In genomic region chr9:80994892-80995291, GRCh38 we compare ENCODE assay signal across 19 cellular contexts.
A peak's percentile ranks its signal among the peaks of the same experiment; 100 is the strongest.
DNase-seq lines count a peak whose midpoint lies in the region; ATAC-seq and TF ChIP-seq lines count a peak whose summit lies in the region.
"Had no signal": no experiment of that assay in that cellular context is flagged by ENCODE, and none has a peak within 500 bp of the region (broad histone marks: within the 10 kb centered on the region; RNA-seq: fewer than 3 reads in every experiment).

No MANE protein-coding gene starts in this region.

- DNase-seq in HFF-Myc (ENCODE audit: extremely low read depth, low read depth) (peak; percentile 3), RPMI7951 (ENCODE audit: low read depth) (peak; percentile 59), epithelial cell of prostate (ENCODE audit: low read depth, low spot score) (peak; percentile 51), non-pigmented ciliary epithelial cell (ENCODE audit: low read depth) (peak; percentile 53), 8988T (no peak), SHP77 treated with DMSO at 0.1 percent for 48 hours (lab: John Stamatoyannopoulos, UW) (no peak)
- DNase-seq: activated CD4-positive, CD25-positive, alpha-beta regulatory T cell; adrenal gland; BE2C; immature natural killer cell; NCI-H146; NK-92 treated with Interleukin-12 subunit alpha and Interleukin-12 subunit beta, amount 100 ng/mL, for 24 hours; Right ventricle myocardium superior; stimulated activated CD4-positive, alpha-beta T cell treated with anti-CD3 and anti-CD28 coated beads, Interleukin-12 subunit alpha, Interleukin-12 subunit beta, amount 100 ng/mL, for 4 hours had no signal

- peak overlapping the region; percentile 87 for H3K27ac ChIP-seq in epithelial cell of prostate
- H3K27ac ChIP-seq: adrenal gland, KMS-11 had no signal

- no peak for ATAC-seq in GM18909 (IDR thresholded peaks at IDR 0.05; ENCODE audit: poor library complexity, unreplicated experiment)
- ATAC-seq in HG03571 (IDR thresholded peaks at IDR 0.05; ENCODE audit: unreplicated experiment) = no peak
- ATAC-seq: GM23338; natural killer cell treated with Interleukin-12 subunit alpha and Interleukin-12 subunit beta and Interleukin-15 and Interleukin-18, amount 100 ng/mL, for 72 hours had no signal

- no peak overlapping the region for H3K4me3 ChIP-seq in HFF-Myc (replicated peaks; ENCODE audit: low read depth, low read length)
- H3K4me3 ChIP-seq: adrenal gland, GM23338 had no signal

- no peak for TF ChIP-seq CTCF in HFF-Myc (IDR thresholded peaks at IDR 0.05; ENCODE audit: low read depth, low read length, missing control alignments)

Comparison
In these comparisons a context has a peak if more than half of its experiments do, and no peak if none do; other contexts are left out.
1. DNase-seq: peak in HFF-Myc (single experiment), RPMI7951 (single experiment), epithelial cell of prostate (single experiment) and non-pigmented ciliary epithelial cell (single experiment); none in 8988T (single experiment) and SHP77 treated with DMSO at 0.1 percent for 48 hours (single experiment).